In the genomic region with DNA sequence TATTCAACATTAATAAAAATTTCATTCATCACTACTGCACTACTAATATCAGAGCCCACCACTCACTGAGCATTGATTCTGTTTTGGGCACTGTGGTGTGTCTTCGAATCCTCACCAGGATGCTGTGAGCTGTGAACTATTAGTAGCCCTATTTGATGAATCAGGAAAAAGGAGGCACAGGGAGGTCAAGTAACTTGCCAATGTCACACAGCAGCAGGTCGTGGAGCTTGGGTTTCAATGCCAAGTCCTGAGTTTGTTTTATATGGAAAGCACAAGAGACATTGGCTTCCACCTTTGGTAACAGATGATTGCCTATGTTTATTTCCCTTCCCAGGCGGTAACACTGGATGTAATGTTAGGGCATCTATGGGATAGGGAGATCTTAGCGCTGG, we compare ENCODE assay signal across 1 cellular context.
TF ChIP-seq lines count a peak whose summit lies in the region.

No MANE protein-coding gene starts in this region.

TF ChIP-seq in K562, 482 proteins besides CTCF, POLR2A, EP300 and RAD21:
- no peak for TF ChIP-seq SP1 (CRISPR knock-in tag; IDR thresholded peaks at IDR 0.05)
- no peak for TF ChIP-seq HCFC1 (IDR thresholded peaks at IDR 0.05; ENCODE audit: low read depth, low read length)
- no peak for TF ChIP-seq NUFIP1 (IDR thresholded peaks at IDR 0.05; ENCODE audit: partially characterized antibody)
- no peak for TF ChIP-seq CXXC5 (CRISPR knock-in tag; IDR thresholded peaks at IDR 0.05)
- TF ChIP-seq SRSF1 (IDR thresholded peaks at IDR 0.05; ENCODE audit: low read depth, low read length), result no peak
- TF ChIP-seq ZNF316 (IDR thresholded peaks at IDR 0.05), result 0 out of 2 replicates have a peak, but pooled peaks have one; percentile 14
- no peak for TF ChIP-seq CAMTA2 (CRISPR knock-in tag; conservative IDR thresholded peaks at IDR 0.05)
- TF ChIP-seq ZZZ3 (IDR thresholded peaks at IDR 0.05), result no peak
- no peak for TF ChIP-seq CBX2 (IDR thresholded peaks at IDR 0.05; ENCODE audit: insufficient read depth, low read length, poor library complexity, severe bottlenecking)
- TF ChIP-seq RBM15 (IDR thresholded peaks at IDR 0.05; ENCODE audit: insufficient read depth, low read length), result no peak
- TF ChIP-seq, protein P1, sequence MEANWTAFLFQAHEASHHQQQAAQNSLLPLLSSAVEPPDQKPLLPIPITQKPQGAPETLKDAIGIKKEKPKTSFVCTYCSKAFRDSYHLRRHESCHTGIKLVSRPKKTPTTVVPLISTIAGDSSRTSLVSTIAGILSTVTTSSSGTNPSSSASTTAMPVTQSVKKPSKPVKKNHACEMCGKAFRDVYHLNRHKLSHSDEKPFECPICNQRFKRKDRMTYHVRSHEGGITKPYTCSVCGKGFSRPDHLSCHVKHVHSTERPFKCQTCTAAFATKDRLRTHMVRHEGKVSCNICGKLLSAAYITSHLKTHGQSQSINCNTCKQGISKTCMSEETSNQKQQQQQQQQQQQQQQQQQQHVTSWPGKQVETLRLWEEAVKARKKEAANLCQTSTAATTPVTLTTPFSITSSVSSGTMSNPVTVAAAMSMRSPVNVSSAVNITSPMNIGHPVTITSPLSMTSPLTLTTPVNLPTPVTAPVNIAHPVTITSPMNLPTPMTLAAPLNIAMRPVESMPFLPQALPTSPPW (CRISPR knock-in tag; IDR thresholded peaks at IDR 0.05), result no peak
- TF ChIP-seq BCOR (IDR thresholded peaks at IDR 0.05), result peak; percentile 72; the same call in 1 of the 2 replicates
- peak; percentile 79; the same call in 1 of the 2 replicates for TF ChIP-seq PTBP1 (IDR thresholded peaks at IDR 0.05; ENCODE audit: low read depth, low read length)
- TF ChIP-seq KDM1A (IDR thresholded peaks at IDR 0.05), result peak; percentile 35 to 45; a peak in 2 of 4 replicates
- no peak for TF ChIP-seq FUS (optimal IDR thresholded peaks at IDR 0.05; ENCODE audit: low read depth, low read length)
- TF ChIP-seq CCNT2 (IDR thresholded peaks at IDR 0.05; ENCODE audit: borderline replicate concordance, extremely low read depth, insufficient read length, low read depth, low read length), result no peak
- TF ChIP-seq, protein P2, sequence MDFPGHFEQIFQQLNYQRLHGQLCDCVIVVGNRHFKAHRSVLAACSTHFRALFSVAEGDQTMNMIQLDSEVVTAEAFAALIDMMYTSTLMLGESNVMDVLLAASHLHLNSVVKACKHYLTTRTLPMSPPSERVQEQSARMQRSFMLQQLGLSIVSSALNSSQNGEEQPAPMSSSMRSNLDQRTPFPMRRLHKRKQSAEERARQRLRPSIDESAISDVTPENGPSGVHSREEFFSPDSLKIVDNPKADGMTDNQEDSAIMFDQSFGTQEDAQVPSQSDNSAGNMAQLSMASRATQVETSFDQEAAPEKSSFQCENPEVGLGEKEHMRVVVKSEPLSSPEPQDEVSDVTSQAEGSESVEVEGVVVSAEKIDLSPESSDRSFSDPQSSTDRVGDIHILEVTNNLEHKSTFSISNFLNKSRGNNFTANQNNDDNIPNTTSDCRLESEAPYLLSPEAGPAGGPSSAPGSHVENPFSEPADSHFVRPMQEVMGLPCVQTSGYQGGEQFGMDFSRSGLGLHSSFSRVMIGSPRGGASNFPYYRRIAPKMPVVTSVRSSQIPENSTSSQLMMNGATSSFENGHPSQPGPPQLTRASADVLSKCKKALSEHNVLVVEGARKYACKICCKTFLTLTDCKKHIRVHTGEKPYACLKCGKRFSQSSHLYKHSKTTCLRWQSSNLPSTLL (IDR thresholded peaks at IDR 0.05), result no peak
- TF ChIP-seq, protein P3, sequence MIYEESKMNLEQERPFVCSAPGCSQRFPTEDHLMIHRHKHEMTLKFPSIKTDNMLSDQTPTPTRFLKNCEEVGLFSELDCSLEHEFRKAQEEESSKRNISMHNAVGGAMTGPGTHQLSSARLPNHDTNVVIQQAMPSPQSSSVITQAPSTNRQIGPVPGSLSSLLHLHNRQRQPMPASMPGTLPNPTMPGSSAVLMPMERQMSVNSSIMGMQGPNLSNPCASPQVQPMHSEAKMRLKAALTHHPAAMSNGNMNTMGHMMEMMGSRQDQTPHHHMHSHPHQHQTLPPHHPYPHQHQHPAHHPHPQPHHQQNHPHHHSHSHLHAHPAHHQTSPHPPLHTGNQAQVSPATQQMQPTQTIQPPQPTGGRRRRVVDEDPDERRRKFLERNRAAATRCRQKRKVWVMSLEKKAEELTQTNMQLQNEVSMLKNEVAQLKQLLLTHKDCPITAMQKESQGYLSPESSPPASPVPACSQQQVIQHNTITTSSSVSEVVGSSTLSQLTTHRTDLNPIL (CRISPR knock-in tag; IDR thresholded peaks at IDR 0.05), result no peak
- peak; percentile 83 for TF ChIP-seq ZFP36 (IDR thresholded peaks at IDR 0.05; ENCODE audit: low read depth, low read length, partially characterized antibody)
- peak; percentile 63; the same call in 1 of the 2 replicates for TF ChIP-seq SMARCA5 (IDR thresholded peaks at IDR 0.05)
- TF ChIP-seq SNRNP70 (optimal IDR thresholded peaks at IDR 0.05; ENCODE audit: low read depth, low read length), result no peak
- TF ChIP-seq NR1H2 (CRISPR knock-in tag; IDR thresholded peaks at IDR 0.05), result no peak
- TF ChIP-seq SAFB2 (IDR thresholded peaks at IDR 0.05; ENCODE audit: borderline replicate concordance, low read depth, low read length, severe bottlenecking), result no peak
- no peak for TF ChIP-seq BRD9 (IDR thresholded peaks at IDR 0.05; ENCODE audit: low read depth, partially characterized antibody)
- no peak for TF ChIP-seq EGR1 (conservative IDR thresholded peaks at IDR 0.05)
- TF ChIP-seq, protein P4, sequence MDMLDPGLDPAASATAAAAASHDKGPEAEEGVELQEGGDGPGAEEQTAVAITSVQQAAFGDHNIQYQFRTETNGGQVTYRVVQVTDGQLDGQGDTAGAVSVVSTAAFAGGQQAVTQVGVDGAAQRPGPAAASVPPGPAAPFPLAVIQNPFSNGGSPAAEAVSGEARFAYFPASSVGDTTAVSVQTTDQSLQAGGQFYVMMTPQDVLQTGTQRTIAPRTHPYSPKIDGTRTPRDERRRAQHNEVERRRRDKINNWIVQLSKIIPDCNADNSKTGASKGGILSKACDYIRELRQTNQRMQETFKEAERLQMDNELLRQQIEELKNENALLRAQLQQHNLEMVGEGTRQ (CRISPR knock-in tag; IDR thresholded peaks at IDR 0.05), result no peak
- TF ChIP-seq ARHGAP35 (IDR thresholded peaks at IDR 0.05; ENCODE audit: partially characterized antibody), result no peak
- TF ChIP-seq CEBPB (tag; IDR thresholded peaks at IDR 0.05), result no peak
- peak; percentile 94 for TF ChIP-seq RBM25 (IDR thresholded peaks at IDR 0.05; ENCODE audit: low read depth, low read length, severe bottlenecking)
- no peak for TF ChIP-seq TAL1 (IDR thresholded peaks at IDR 0.05)
